In genomic region chr4:85867281-85867680, GRCh38 we compare ENCODE assay signal across 19 cellular contexts.
A peak's percentile ranks its signal among the peaks of the same experiment; 100 is the strongest.
DNase-seq lines count a peak whose midpoint lies in the region; ATAC-seq and TF ChIP-seq lines count a peak whose summit lies in the region.
"Had no signal": no experiment of that assay in that cellular context is flagged by ENCODE, and none has a peak within 500 bp of the region (broad histone marks: within the 10 kb centered on the region; RNA-seq: fewer than 3 reads in every experiment).

No MANE protein-coding gene starts in this region.

- H3K36me3 Mint-ChIP-seq in HFFc6 (ENCODE audit: low read depth): no peaks in the 10 kb centered on the region
- no peaks in the 10 kb centered on the region for H3K36me3 Mint-ChIP-seq in CD8-positive, alpha-beta T cell

- H3K4me3 ChIP-seq in fibroblast of mammary gland (ENCODE audit: control insufficient read depth, low read depth, low read length): no peak overlapping the region
- H3K4me3 ChIP-seq in subcutaneous abdominal adipose tissue (ENCODE audit: low read depth in 1 of 5, low read length in 5 of 5): no peak overlapping the region
- no peak overlapping the region for H3K4me3 ChIP-seq in BE2C (ENCODE audit: low read depth, low read length)
- H3K4me3 ChIP-seq in CD8-positive, alpha-beta T cell (ENCODE audit: low read depth, low read length): no peak overlapping the region
- H3K4me3 ChIP-seq: Peyer's patch had no signal

- H3K27me3 ChIP-seq in subcutaneous abdominal adipose tissue (ENCODE audit: control insufficient read depth in 5 of 5, insufficient read depth in 4 of 5, low read length in 5 of 5) (no peaks in the 10 kb centered on the region), BE2C (no peaks in the 10 kb centered on the region)
- no peaks in the 10 kb centered on the region for H3K27me3 ChIP-seq in CD8-positive, alpha-beta T cell (ENCODE audit: insufficient read depth, low read length)
- H3K27me3 ChIP-seq: Peyer's patch had no signal

- TF ChIP-seq CTCF in HFFc6 (IDR thresholded peaks at IDR 0.05) (no peak), fibroblast of mammary gland (conservative IDR thresholded peaks at IDR 0.05; ENCODE audit: control insufficient read depth, insufficient read depth, low read depth, low read length) (no peak), BE2C (IDR thresholded peaks at IDR 0.05; ENCODE audit: low read depth, low read length) (no peak)
- TF ChIP-seq CTCF in CD8-positive, alpha-beta T cell (IDR thresholded peaks at IDR 0.05): no peak

- POLR2A ChIA-PET in CD8-positive, alpha-beta T cell (lab: Charles Lee): interaction anchor here (0.7 kb wide), 1 partner anchor 120 kb away, joined by 3 read pairs; no protein-coding TSS in a partner anchor

- peak overlapping the region; percentile 11 for H3K27ac ChIP-seq in subcutaneous abdominal adipose tissue (ENCODE audit: low read depth, low read length)
- no peak overlapping the region for H3K27ac ChIP-seq in CD8-positive, alpha-beta T cell (ENCODE audit: low read depth, low read length)
- H3K27ac ChIP-seq: HL-60, KMS-11, Peyer's patch had no signal

- H3K9me3 Mint-ChIP-seq in HFFc6: no peaks in the 10 kb centered on the region
- H3K9me3 Mint-ChIP-seq in CD8-positive, alpha-beta T cell: no peaks in the 10 kb centered on the region
- H3K9me3 Mint-ChIP-seq: CD14-positive monocyte had no signal

- ATAC-seq in CD8-positive, alpha-beta T cell: no peak
- ATAC-seq in GM19452 (IDR thresholded peaks at IDR 0.05; ENCODE audit: unreplicated experiment): no peak
- ATAC-seq: Right ventricle myocardium inferior had no signal

- peaks cover 3 to 21% (median 10%) of the 10 kb centered on the region in 5 donors for H3K4me1 ChIP-seq in subcutaneous abdominal adipose tissue (ENCODE audit: control insufficient read depth in 5 of 5, insufficient read depth in 5 of 5, low read length in 5 of 5)
- H3K4me1 ChIP-seq in BE2C: peaks cover 3% of the 10 kb centered on the region; the same call in 1 of the 2 replicates
- no peaks in the 10 kb centered on the region for H3K4me1 ChIP-seq in CD8-positive, alpha-beta T cell (ENCODE audit: insufficient read depth, low read length)
- H3K4me1 ChIP-seq: Peyer's patch had no signal

- no peak overlapping the region for H3K9ac ChIP-seq in subcutaneous abdominal adipose tissue (ENCODE audit: low read length in 5 of 5)
- H3K9ac ChIP-seq: KMS-11 had no signal

- peak overlapping the region; percentile 72 for H3K27ac Mint-ChIP-seq in HFFc6
- no peak overlapping the region for H3K27ac Mint-ChIP-seq in CD8-positive, alpha-beta T cell

- H3K36me3 ChIP-seq in subcutaneous abdominal adipose tissue (ENCODE audit: control insufficient read depth in 5 of 5, insufficient read depth in 5 of 5, low read length in 5 of 5): no peaks in the 10 kb centered on the region
- no peaks in the 10 kb centered on the region for H3K36me3 ChIP-seq in BE2C
- no peaks in the 10 kb centered on the region for H3K36me3 ChIP-seq in CD8-positive, alpha-beta T cell (ENCODE audit: insufficient read depth, low read length)
- H3K36me3 ChIP-seq: Peyer's patch had no signal

- intact Hi-C loops in CD8-positive, alpha-beta T cell (cut with DNase I, micrococcal nuclease): no loop called here

- no peaks in the 10 kb centered on the region for H3K9me3 ChIP-seq in subcutaneous abdominal adipose tissue (ENCODE audit: control insufficient read depth in 5 of 5, low read length in 5 of 5)
- no peaks in the 10 kb centered on the region for H3K9me3 ChIP-seq in BE2C
- H3K9me3 ChIP-seq in CD8-positive, alpha-beta T cell (ENCODE audit: low read length): no peaks in the 10 kb centered on the region
- H3K9me3 ChIP-seq: Peyer's patch had no signal

- H3K4me1 Mint-ChIP-seq in HFFc6 (ENCODE audit: low read depth): peaks cover 50% of the 10 kb centered on the region
- H3K4me1 Mint-ChIP-seq in CD8-positive, alpha-beta T cell (ENCODE audit: low read depth): no peaks in the 10 kb centered on the region
- H3K4me1 Mint-ChIP-seq: CD14-positive monocyte had no signal

- peak; percentile 5 for DNase-seq in AG08396 (ENCODE audit: low spot score)
- peak; percentile 5 for DNase-seq in HFFc6
- DNase-seq in fibroblast of mammary gland (ENCODE audit: low read depth): peak; percentile 42
- no peak for DNase-seq in BE2C
- DNase-seq in CD8-positive, alpha-beta T cell: no peak
- DNase-seq in NCI-H2227 (lab: John Stamatoyannopoulos, UW; ENCODE audit: unreplicated experiment): no peak
- DNase-seq: DND-41; MV-4-11; NCI-H1694 treated with DMSO at 0.1 percent for 48 hours; NCI-H510A; NCI-H748 treated with DMSO at 0.1 percent for 48 hours; NK-92 treated with Interleukin-12 subunit alpha and Interleukin-12 subunit beta, amount 100 ng/mL, for 24 hours; Peyer's patch had no signal

- H3K4me3 Mint-ChIP-seq in HFFc6: no peak overlapping the region
- no peak overlapping the region for H3K4me3 Mint-ChIP-seq in CD8-positive, alpha-beta T cell
- H3K4me3 Mint-ChIP-seq: CD14-positive monocyte had no signal

- CTCF ChIA-PET in CD8-positive, alpha-beta T cell (lab: Charles Lee): no interaction called here

- H3K27me3 Mint-ChIP-seq in HFFc6 (ENCODE audit: insufficient read depth): no peaks in the 10 kb centered on the region
- no peaks in the 10 kb centered on the region for H3K27me3 Mint-ChIP-seq in CD8-positive, alpha-beta T cell (ENCODE audit: low read depth)

Comparison
In these comparisons a context has a peak if more than half of its experiments do, and no peak if none do; other contexts are left out.
1. DNase-seq: peak in AG08396 (single experiment), HFFc6 (single experiment) and fibroblast of mammary gland (single experiment); none in BE2C (single experiment), CD8-positive, alpha-beta T cell (0 of 7) and NCI-H2227 (single experiment).